In genomic region chr6:108895591-108895990, GRCh38 we compare ENCODE assay signal across 1 cellular context.
A peak's percentile ranks its signal among the peaks of the same experiment; 100 is the strongest.
TF ChIP-seq lines count a peak whose summit lies in the region.

No MANE protein-coding gene starts in this region.

TF ChIP-seq in K562, 482 proteins besides CTCF, POLR2A, EP300 and RAD21:
- TF ChIP-seq ZNF232 (CRISPR knock-in tag; IDR thresholded peaks at IDR 0.05): no peak
- TF ChIP-seq RFX1 (IDR thresholded peaks at IDR 0.05): peak; percentile 58
- no peak for TF ChIP-seq ZNF780A (CRISPR knock-in tag; IDR thresholded peaks at IDR 0.05)
TF ChIP-seq in K562: peak in this region for 1.
